In the genomic region with DNA sequence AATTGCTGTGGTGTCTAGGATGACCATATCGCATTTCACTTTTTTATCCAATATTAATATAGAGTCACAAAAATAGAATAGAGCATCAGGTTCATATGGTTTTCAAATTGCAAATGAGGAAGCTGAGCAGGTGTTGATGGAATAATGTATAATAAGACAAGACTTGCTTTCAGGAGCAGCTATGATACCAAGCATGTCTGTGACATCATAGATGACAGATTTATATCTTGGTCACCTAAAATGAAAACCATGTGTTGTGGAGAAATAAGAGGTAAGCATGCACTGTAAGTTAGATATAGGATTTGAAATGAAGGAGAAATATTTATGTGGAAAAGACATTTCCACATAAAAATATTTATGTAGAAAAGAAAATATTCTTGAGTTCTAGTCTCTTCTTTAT, we compare ENCODE assay signal across 30 cellular contexts. TPM values are rescaled to one million over a fixed set of nuclear protein-coding genes. Genes with fewer than 3 reads are reported as not detected.
"Had no signal": no experiment of that assay in that cellular context is flagged by ENCODE, and none has a peak within 500 bp of the region (broad histone marks: within the 10 kb centered on the region; RNA-seq: fewer than 3 reads in every experiment).

No MANE protein-coding gene starts in this region.

- H3K4me1 ChIP-seq: left lung, lower lobe of right lung, sigmoid colon, spleen, suprapubic skin, tibial artery, upper lobe of right lung had no signal

- ATAC-seq: left colon; left lung; lower lobe of right lung; natural killer cell; right cardiac atrium; stimulated activated effector memory CD8-positive, alpha-beta T cell treated with anti-CD3 and anti-CD28 coated beads, Interleukin-12 subunit alpha, Interleukin-12 subunit beta, amount 100 ng/mL, for 72 hours; upper lobe of right lung had no signal

- H3K4me3 ChIP-seq: left lung, lower lobe of right lung, ovary, sigmoid colon, spleen, suprapubic skin, thoracic aorta, tibial artery, upper lobe of right lung had no signal

- H3K27me3 ChIP-seq: ovary, sigmoid colon had no signal

- H3K9me3 ChIP-seq: left lung, lower lobe of right lung, ovary, sigmoid colon, spleen, suprapubic skin, thoracic aorta, tibial artery, upper lobe of right lung had no signal

- DNase-seq: hypothalamus; immature natural killer cell; kidney; left colon; left lung; lower lobe of right lung; mammary epithelial cell; mesenchymal stem cell; naive B cell; natural killer cell; ovary; right cardiac atrium; sigmoid colon; small intestine; spleen; stimulated activated CD4-positive, alpha-beta T cell treated with anti-CD3 and anti-CD28 coated beads, Interleukin-4, amount 100 ng/mL, for 24 hours; stimulated activated naive CD4-positive, alpha-beta T cell; tibial artery; trophoblast cell; upper lobe of right lung had no signal

- H3K36me3 ChIP-seq: left lung, lower lobe of right lung, ovary, sigmoid colon, spleen, suprapubic skin, thoracic aorta, tibial artery, upper lobe of right lung had no signal

- FAIRE-seq: islet of Langerhans, kidney, small intestine, urothelium cell line had no signal

- H3K27ac ChIP-seq: left lung, lower lobe of right lung, ovary, sigmoid colon, spleen, suprapubic skin, thoracic aorta, tibial artery, upper lobe of right lung had no signal

RNA-seq across cellular contexts. Expression of a gene that starts 8.6 kb away (rescaled TPM):
- total RNA-seq: left colon, left lung, liver, lower lobe of right lung, mucosa of gallbladder, natural killer cell, omental fat pad, ovary, pulmonary artery endothelial cell, suprapubic skin, thoracic aorta, upper lobe of right lung had no signal
- polyA plus RNA-seq: neural cell had no signal
